15 cellular contexts compared by ENCODE assay signal in genomic region chr10:43853369-43853768, GRCh38.
DNase-seq lines count a peak whose midpoint lies in the region; TF ChIP-seq lines count a peak whose summit lies in the region.
"Had no signal": no experiment of that assay in that cellular context is flagged by ENCODE, and none has a peak within 500 bp of the region (broad histone marks: within the 10 kb centered on the region; RNA-seq: fewer than 3 reads in every experiment).

No MANE protein-coding gene starts in this region.

- H3K4me1 ChIP-seq in SJSA1 (replicated peaks) (peaks cover 35% of the 10 kb centered on the region), trophoblast cell (ENCODE audit: control insufficient read depth in 1 of 2, insufficient read depth in 2 of 2, low read length in 2 of 2) (peaks cover 28 to 31% of the 10 kb centered on the region in 2 experiments)
- H3K4me1 ChIP-seq: Peyer's patch had no signal

- peak overlapping the region; percentile 87 for H2BK120ac ChIP-seq in trophoblast cell (ENCODE audit: insufficient read depth, low read length, poor library complexity)

- H3K27me3 Mint-ChIP-seq in glutamatergic neuron (ENCODE audit: unreplicated experiment) (peaks cover 13% of the 10 kb centered on the region), type B pancreatic cell (peaks cover 6% of the 10 kb centered on the region)

- H3K4me1 Mint-ChIP-seq in glutamatergic neuron (ENCODE audit: low read depth, unreplicated experiment) (peaks cover 43% of the 10 kb centered on the region), type B pancreatic cell (ENCODE audit: unreplicated experiment) (peaks cover 44% of the 10 kb centered on the region)

- TF ChIP-seq CTCF in glutamatergic neuron (IDR thresholded peaks at IDR 0.05; ENCODE audit: partially characterized antibody, unreplicated experiment) (no peak), type B pancreatic cell (conservative IDR thresholded peaks at IDR 0.05) (no peak), GM13977 (IDR thresholded peaks at IDR 0.05; ENCODE audit: extremely low read depth, insufficient read depth, missing control alignments) (no peak)

- H4K91ac ChIP-seq in trophoblast cell (ENCODE audit: low read depth, low read length): peak overlapping the region; percentile 81

- H3K14ac ChIP-seq in trophoblast cell (ENCODE audit: low read length): no peak overlapping the region

- no peak overlapping the region for H3K23ac ChIP-seq in trophoblast cell (ENCODE audit: low read length)

- H3K9me3 Mint-ChIP-seq in glutamatergic neuron (ENCODE audit: unreplicated experiment) (no peaks in the 10 kb centered on the region), type B pancreatic cell (peaks cover 11% of the 10 kb centered on the region)

- H3K4me3 Mint-ChIP-seq in glutamatergic neuron (ENCODE audit: unreplicated experiment) (no peak overlapping the region), type B pancreatic cell (no peak overlapping the region)
- H3K4me3 Mint-ChIP-seq: CD4-positive, CD25-positive, alpha-beta regulatory T cell had no signal

- in situ Hi-C loops in GM13977 (cut with MboI; ENCODE audit: low pct_unique_long_range_greater_than_20kb, low sequenced_read_pairs, unreplicated experiment): no loop called here

- H3K79me1 ChIP-seq in trophoblast cell (ENCODE audit: low read length): peaks cover 31% of the 10 kb centered on the region

- no peak overlapping the region for H4K8ac ChIP-seq in trophoblast cell (ENCODE audit: low read depth, low read length)

- no CpG with 5 or more reads among the region's 7 CpGs for WGBS in trophoblast cell (ENCODE audit: extremely low coverage, insufficient coverage, insufficient read length)

- no peak overlapping the region for H2BK5ac ChIP-seq in trophoblast cell (ENCODE audit: low read depth, low read length, poor library complexity)

- H3K36me3 ChIP-seq in SJSA1: no peaks in the 10 kb centered on the region
- H3K36me3 ChIP-seq in trophoblast cell (ENCODE audit: control insufficient read depth in 1 of 2, insufficient read depth in 2 of 2, low read length in 2 of 2): no peaks in the 10 kb centered on the region
- H3K36me3 ChIP-seq: Peyer's patch had no signal

- DNase-seq in SJSA1 (ENCODE audit: low read depth in 1 of 2, low spot score in 2 of 2) (no peak), glutamatergic neuron (no peak), trophoblast cell (peak in 1 of 2 donors; percentile 5), type B pancreatic cell (ENCODE audit: extremely low spot score, unreplicated experiment) (no peak), occipital lobe (lab: John Stamatoyannopoulos, UW) (no peak), GM13977 (ENCODE audit: low spot score) (no peak)
- DNase-seq in stimulated activated CD4-positive, alpha-beta T cell treated with anti-CD3 and anti-CD28 coated beads, Interleukin-1b, Interleukin-23, amount 100 ng/mL, for 48 hours: no peak
- DNase-seq: CD4-positive, CD25-positive, alpha-beta regulatory T cell; GF-D8; KBM-7; NCI-H1105; NCI-H2081; NCI-H2171 treated with DMSO at 0.1 percent for 48 hours; NCI-H526; Peyer's patch had no signal

- peak overlapping the region; percentile 63 for H3K27ac ChIP-seq in SJSA1
- no peak overlapping the region for H3K27ac ChIP-seq in trophoblast cell (ENCODE audit: low read depth, low read length)
- H3K27ac ChIP-seq: Peyer's patch had no signal

- H3K27me3 ChIP-seq in SJSA1 (replicated peaks) (no peaks in the 10 kb centered on the region), trophoblast cell (ENCODE audit: insufficient read depth, low read length) (no peaks in the 10 kb centered on the region)
- H3K27me3 ChIP-seq: Peyer's patch had no signal

- H4K12ac ChIP-seq in trophoblast cell (ENCODE audit: low read depth, low read length): no peak overlapping the region

- H3K4me3 ChIP-seq in SJSA1 (no peak overlapping the region), trophoblast cell (ENCODE audit: low read depth, low read length) (no peak overlapping the region)
- H3K4me3 ChIP-seq: Peyer's patch had no signal

- H3K9ac ChIP-seq in trophoblast cell (ENCODE audit: low read length): no peak overlapping the region

- H3K4me2 ChIP-seq in trophoblast cell (ENCODE audit: low read length): no peak overlapping the region

- peak overlapping the region; percentile 82 for H2BK12ac ChIP-seq in trophoblast cell (ENCODE audit: low read length)

- no peak overlapping the region for H3K18ac ChIP-seq in trophoblast cell (ENCODE audit: low read length)

- H2AFZ ChIP-seq in trophoblast cell (ENCODE audit: insufficient read depth, low read length, poor library complexity): no peak overlapping the region

- H3K9me3 ChIP-seq in SJSA1 (replicated peaks): no peaks in the 10 kb centered on the region
- peaks cover 2% of the 10 kb centered on the region for H3K9me3 ChIP-seq in trophoblast cell (ENCODE audit: insufficient read depth, low read depth, low read length)
- H3K9me3 ChIP-seq: Peyer's patch had no signal

- H3K4ac ChIP-seq in trophoblast cell (ENCODE audit: low read depth, low read length): no peak overlapping the region

- no peak overlapping the region for H2AK5ac ChIP-seq in trophoblast cell (ENCODE audit: low read length)

- H3K27ac Mint-ChIP-seq in glutamatergic neuron (ENCODE audit: unreplicated experiment): peak overlapping the region; percentile 43
- H3K27ac Mint-ChIP-seq in type B pancreatic cell: peak overlapping the region; percentile 65
- H3K27ac Mint-ChIP-seq: CD4-positive, CD25-positive, alpha-beta regulatory T cell had no signal

- peaks cover 1% of the 10 kb centered on the region for H3K79me2 ChIP-seq in trophoblast cell (ENCODE audit: control insufficient read depth, insufficient read depth, low read length, poor library complexity)

- H3K36me3 Mint-ChIP-seq in glutamatergic neuron (ENCODE audit: unreplicated experiment) (no peaks in the 10 kb centered on the region), type B pancreatic cell (peaks cover 4% of the 10 kb centered on the region)
